ENCODE assay signal across 19 cellular contexts in genomic region chr10:34644245-34644644, GRCh38.
"Had no signal": no experiment of that assay in that cellular context is flagged by ENCODE, and none has a peak within 500 bp of the region (broad histone marks: within the 10 kb centered on the region; RNA-seq: fewer than 3 reads in every experiment).

No MANE protein-coding gene starts in this region.

- H3K36me3 ChIP-seq: gastroesophageal sphincter, left lung, upper lobe of right lung had no signal

- H3K9me3 Mint-ChIP-seq: activated CD4-positive, alpha-beta memory T cell treated with anti-CD3 and anti-CD28 coated beads for 36 hours; activated naive CD4-positive, alpha-beta T cell treated with anti-CD3 and anti-CD28 coated beads for 36 hours; activated T-cell treated with anti-CD3 and anti-CD28 coated beads, Interleukin-2, amount 50 U/mL, for 72 hours; nephron progenitor cell had no signal

- H3K9me3 ChIP-seq: gastroesophageal sphincter, left lung, upper lobe of right lung had no signal

- H3K4me3 ChIP-seq: gastroesophageal sphincter, left lung, upper lobe of right lung had no signal

- H3K27ac Mint-ChIP-seq: activated CD4-positive, alpha-beta memory T cell treated with anti-CD3 and anti-CD28 coated beads for 36 hours; activated naive CD4-positive, alpha-beta T cell treated with anti-CD3 and anti-CD28 coated beads for 36 hours; activated T-cell treated with anti-CD3 and anti-CD28 coated beads, Interleukin-2, amount 50 U/mL, for 72 hours; nephron progenitor cell; T-helper 17 cell had no signal

- H3K36me3 Mint-ChIP-seq: activated CD4-positive, alpha-beta memory T cell treated with anti-CD3 and anti-CD28 coated beads for 36 hours had no signal

- H3K4me1 ChIP-seq: left lung, upper lobe of right lung had no signal

- DNase-seq: activated CD4-positive, alpha-beta memory T cell treated with anti-CD3 and anti-CD28 coated beads for 36 hours; activated CD4-positive, alpha-beta T cell treated with anti-CD3 and anti-CD28 coated beads for 4 hours; activated CD4-positive, CD25-positive, alpha-beta regulatory T cell; activated effector memory CD4-positive, alpha-beta T cell treated with Interleukin-2 at 50 U/mL for 16 hours; activated naive CD4-positive, alpha-beta T cell treated with anti-CD3 and anti-CD28 coated beads for 36 hours; activated T-cell treated with anti-CD3 and anti-CD28 coated beads, Interleukin-2, amount 50 U/mL, for 72 hours; amygdala; cortex of kidney; mammary epithelial cell; nephron progenitor cell; occipital lobe; stimulated activated CD4-positive, alpha-beta T cell treated with anti-CD3 and anti-CD28 coated beads, Interleukin-4, amount 100 ng/mL, for 4 hours; stimulated activated naive CD8-positive, alpha-beta T cell treated with anti-CD3 and anti-CD28 coated beads, Interleukin-15, Interleukin-2, amounts not matched to agents 100 U/mL and 50 U/mL, for 24 hours; SW 1271; T-helper 17 cell; upper lobe of right lung had no signal

- H3K27ac ChIP-seq: epithelial cell of prostate, gastroesophageal sphincter, left lung, upper lobe of right lung had no signal

- H3K27me3 Mint-ChIP-seq: activated CD4-positive, alpha-beta memory T cell treated with anti-CD3 and anti-CD28 coated beads for 36 hours had no signal

- H3K4me3 Mint-ChIP-seq: activated CD4-positive, alpha-beta memory T cell treated with anti-CD3 and anti-CD28 coated beads for 36 hours; activated naive CD4-positive, alpha-beta T cell treated with anti-CD3 and anti-CD28 coated beads for 36 hours; activated T-cell treated with anti-CD3 and anti-CD28 coated beads, Interleukin-2, amount 50 U/mL, for 72 hours; nephron progenitor cell; T-helper 17 cell had no signal

- H3K27me3 ChIP-seq: gastroesophageal sphincter, left lung, upper lobe of right lung had no signal
